ENCODE assay signal across 1 cellular context in the genomic region with DNA sequence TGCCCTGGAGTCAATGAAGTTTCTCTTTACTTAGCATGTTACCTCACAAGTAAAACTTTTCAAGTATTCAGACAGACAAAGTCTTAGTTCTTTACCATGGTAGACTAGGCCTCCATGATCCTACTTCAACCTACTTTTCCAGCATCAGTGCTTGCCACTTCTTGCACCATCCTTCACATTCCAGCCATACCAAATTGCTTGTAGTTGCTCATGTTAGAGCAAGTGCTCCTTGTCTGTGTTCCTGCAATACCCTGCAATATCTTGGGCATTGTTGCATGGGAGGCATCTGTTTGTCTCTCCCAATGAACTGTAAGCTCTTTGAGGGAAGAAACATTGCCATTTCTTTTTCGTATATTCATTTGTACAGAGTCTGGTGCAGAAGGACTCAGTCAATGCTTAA.
TF ChIP-seq lines count a peak whose summit lies in the region.

No MANE protein-coding gene starts in this region.

TF ChIP-seq in IMR-90, 13 proteins besides CTCF, POLR2A, EP300 and RAD21:
- TF ChIP-seq RCOR1 (IDR thresholded peaks at IDR 0.05; ENCODE audit: insufficient replicate concordance, low read length) (peak; percentile 21), CHD1 (IDR thresholded peaks at IDR 0.05; ENCODE audit: low read depth, low read length) (no peak), CEBPB (IDR thresholded peaks at IDR 0.05; ENCODE audit: low read depth, low read length) (peak; percentile 93), MAFK (IDR thresholded peaks at IDR 0.05; ENCODE audit: low read depth, low read length) (no peak)
- TF ChIP-seq, protein P1, sequence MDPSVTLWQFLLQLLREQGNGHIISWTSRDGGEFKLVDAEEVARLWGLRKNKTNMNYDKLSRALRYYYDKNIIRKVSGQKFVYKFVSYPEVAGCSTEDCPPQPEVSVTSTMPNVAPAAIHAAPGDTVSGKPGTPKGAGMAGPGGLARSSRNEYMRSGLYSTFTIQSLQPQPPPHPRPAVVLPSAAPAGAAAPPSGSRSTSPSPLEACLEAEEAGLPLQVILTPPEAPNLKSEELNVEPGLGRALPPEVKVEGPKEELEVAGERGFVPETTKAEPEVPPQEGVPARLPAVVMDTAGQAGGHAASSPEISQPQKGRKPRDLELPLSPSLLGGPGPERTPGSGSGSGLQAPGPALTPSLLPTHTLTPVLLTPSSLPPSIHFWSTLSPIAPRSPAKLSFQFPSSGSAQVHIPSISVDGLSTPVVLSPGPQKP (IDR thresholded peaks at IDR 0.05; ENCODE audit: borderline replicate concordance, low read depth, low read length) = no peak
TF ChIP-seq in IMR-90: peak in this region for 2.
